24 cellular contexts compared by ENCODE assay signal in genomic region chr15:38312190-38312589, GRCh38.
"Had no signal": no experiment of that assay in that cellular context is flagged by ENCODE, and none has a peak within 500 bp of the region (broad histone marks: within the 10 kb centered on the region; RNA-seq: fewer than 3 reads in every experiment).

No MANE protein-coding gene starts in this region.

- H3K4me1 Mint-ChIP-seq: neural progenitor cell had no signal

- H3K9me3 ChIP-seq: mucosa of descending colon, prostate gland, right atrium auricular region, sigmoid colon, stomach, thyroid gland, vagina had no signal

- H3K36me3 Mint-ChIP-seq: memory B cell; naive B cell; natural killer cell treated with Interleukin-12 subunit alpha and Interleukin-12 subunit beta and Interleukin-15 and Interleukin-18, amount 100 ng/mL, for 72 hours; stimulated activated effector memory CD8-positive, alpha-beta T cell treated with anti-CD3 and anti-CD28 coated beads, Interleukin-12 subunit alpha, Interleukin-12 subunit beta, amount 100 ng/mL, for 72 hours had no signal

- H3K4me2 ChIP-seq: neural progenitor cell had no signal

- H3K4me3 ChIP-seq: coronary artery, lung, mucosa of descending colon, neural progenitor cell, prostate gland, right atrium auricular region, sigmoid colon, stomach, thyroid gland, vagina had no signal

- H3K9me3 Mint-ChIP-seq: effector memory CD8-positive, alpha-beta T cell; memory B cell; naive B cell; natural killer cell treated with Interleukin-12 subunit alpha and Interleukin-12 subunit beta and Interleukin-15 and Interleukin-18, amount 100 ng/mL, for 72 hours; stimulated activated effector memory CD8-positive, alpha-beta T cell treated with anti-CD3 and anti-CD28 coated beads, Interleukin-12 subunit alpha, Interleukin-12 subunit beta, amount 100 ng/mL, for 72 hours had no signal

- H2AFZ ChIP-seq: neural progenitor cell, parathyroid adenoma had no signal

- H3K27me3 Mint-ChIP-seq: effector memory CD8-positive, alpha-beta T cell; memory B cell; naive B cell had no signal

- H3K4me3 Mint-ChIP-seq: effector memory CD8-positive, alpha-beta T cell; memory B cell; mesothelial cell of epicardium; naive B cell; natural killer cell treated with Interleukin-12 subunit alpha and Interleukin-12 subunit beta and Interleukin-15 and Interleukin-18, amount 100 ng/mL, for 72 hours; neural progenitor cell; stimulated activated effector memory CD8-positive, alpha-beta T cell treated with anti-CD3 and anti-CD28 coated beads, Interleukin-12 subunit alpha, Interleukin-12 subunit beta, amount 100 ng/mL, for 72 hours had no signal

- H3K27ac Mint-ChIP-seq: effector memory CD8-positive, alpha-beta T cell; memory B cell; mesothelial cell of epicardium; natural killer cell treated with Interleukin-12 subunit alpha and Interleukin-12 subunit beta and Interleukin-15 and Interleukin-18, amount 100 ng/mL, for 72 hours; neural progenitor cell; stimulated activated effector memory CD8-positive, alpha-beta T cell treated with anti-CD3 and anti-CD28 coated beads, Interleukin-12 subunit alpha, Interleukin-12 subunit beta, amount 100 ng/mL, for 72 hours had no signal

- H3K9ac ChIP-seq: neural progenitor cell, parathyroid adenoma had no signal

- H3K27ac ChIP-seq: coronary artery, neural progenitor cell, parathyroid adenoma, prostate gland, right atrium auricular region, sigmoid colon, stomach, thyroid gland, vagina had no signal

- H3K27me3 ChIP-seq: neural progenitor cell, right atrium auricular region, sigmoid colon, stomach, thyroid gland, vagina had no signal

- ATAC-seq: effector memory CD8-positive, alpha-beta T cell; left lobe of liver; mucosa of descending colon; natural killer cell treated with Interleukin-12 subunit alpha and Interleukin-12 subunit beta and Interleukin-15 and Interleukin-18, amount 100 ng/mL, for 72 hours; stimulated activated effector memory CD8-positive, alpha-beta T cell treated with anti-CD3 and anti-CD28 coated beads, Interleukin-12 subunit alpha, Interleukin-12 subunit beta, amount 100 ng/mL, for 72 hours had no signal

- DNase-seq: effector memory CD8-positive, alpha-beta T cell; hypothalamus; kidney; mucosa of descending colon; naive B cell; sigmoid colon; stimulated activated CD4-positive, alpha-beta T cell treated with anti-CD3 and anti-CD28 coated beads, Interleukin-2, amount 100 ng/mL, for 24 hours; stimulated activated CD4-positive, alpha-beta T cell treated with anti-CD3 and anti-CD28 coated beads, Interleukin-4, amount 100 ng/mL, for 24 hours; stimulated activated naive CD4-positive, alpha-beta T cell treated with Interleukin-2 at 50 U/mL for 16 hours; stomach; thyroid gland; trophoblast cell had no signal

- H3K4me1 ChIP-seq: parathyroid adenoma, prostate gland, right atrium auricular region had no signal

- H3K36me3 ChIP-seq: neural progenitor cell, prostate gland, right atrium auricular region, stomach, thyroid gland, vagina had no signal
